In the genomic region with DNA sequence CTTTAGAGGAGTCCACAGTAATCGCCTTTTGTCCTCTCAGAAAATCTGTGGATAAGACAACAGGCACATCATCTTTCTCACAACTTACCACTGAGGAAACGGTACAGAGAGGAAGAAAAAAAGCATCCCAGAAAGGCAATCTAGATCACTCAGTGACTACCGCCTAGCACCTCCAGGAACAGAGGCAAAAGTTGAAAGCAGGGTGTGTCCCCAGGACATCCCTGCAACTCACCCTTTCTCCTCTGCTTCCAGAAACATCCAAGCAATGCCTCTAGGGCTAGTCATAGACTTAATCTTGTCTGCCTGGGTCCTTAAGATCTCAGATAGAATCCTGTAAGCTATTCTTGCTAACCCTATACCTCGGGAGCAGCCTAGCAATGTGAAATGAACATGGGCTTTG, we compare ENCODE assay signal across 2 cellular contexts.
TF ChIP-seq lines count a peak whose summit lies in the region.

No MANE protein-coding gene starts in this region.

TF ChIP-seq in HCT116, 20 proteins besides CTCF, POLR2A, EP300 and RAD21:
- TF ChIP-seq, protein P1, sequence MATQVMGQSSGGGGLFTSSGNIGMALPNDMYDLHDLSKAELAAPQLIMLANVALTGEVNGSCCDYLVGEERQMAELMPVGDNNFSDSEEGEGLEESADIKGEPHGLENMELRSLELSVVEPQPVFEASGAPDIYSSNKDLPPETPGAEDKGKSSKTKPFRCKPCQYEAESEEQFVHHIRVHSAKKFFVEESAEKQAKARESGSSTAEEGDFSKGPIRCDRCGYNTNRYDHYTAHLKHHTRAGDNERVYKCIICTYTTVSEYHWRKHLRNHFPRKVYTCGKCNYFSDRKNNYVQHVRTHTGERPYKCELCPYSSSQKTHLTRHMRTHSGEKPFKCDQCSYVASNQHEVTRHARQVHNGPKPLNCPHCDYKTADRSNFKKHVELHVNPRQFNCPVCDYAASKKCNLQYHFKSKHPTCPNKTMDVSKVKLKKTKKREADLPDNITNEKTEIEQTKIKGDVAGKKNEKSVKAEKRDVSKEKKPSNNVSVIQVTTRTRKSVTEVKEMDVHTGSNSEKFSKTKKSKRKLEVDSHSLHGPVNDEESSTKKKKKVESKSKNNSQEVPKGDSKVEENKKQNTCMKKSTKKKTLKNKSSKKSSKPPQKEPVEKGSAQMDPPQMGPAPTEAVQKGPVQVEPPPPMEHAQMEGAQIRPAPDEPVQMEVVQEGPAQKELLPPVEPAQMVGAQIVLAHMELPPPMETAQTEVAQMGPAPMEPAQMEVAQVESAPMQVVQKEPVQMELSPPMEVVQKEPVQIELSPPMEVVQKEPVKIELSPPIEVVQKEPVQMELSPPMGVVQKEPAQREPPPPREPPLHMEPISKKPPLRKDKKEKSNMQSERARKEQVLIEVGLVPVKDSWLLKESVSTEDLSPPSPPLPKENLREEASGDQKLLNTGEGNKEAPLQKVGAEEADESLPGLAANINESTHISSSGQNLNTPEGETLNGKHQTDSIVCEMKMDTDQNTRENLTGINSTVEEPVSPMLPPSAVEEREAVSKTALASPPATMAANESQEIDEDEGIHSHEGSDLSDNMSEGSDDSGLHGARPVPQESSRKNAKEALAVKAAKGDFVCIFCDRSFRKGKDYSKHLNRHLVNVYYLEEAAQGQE (IDR thresholded peaks at IDR 0.05; ENCODE audit: low read depth): no peak
- TF ChIP-seq ZNF274 (IDR thresholded peaks at IDR 0.05; ENCODE audit: low read depth, low read length) (no peak), JUND (IDR thresholded peaks at IDR 0.05) (no peak), SIN3A (IDR thresholded peaks at IDR 0.05; ENCODE audit: low read depth) (no peak), CEBPB (IDR thresholded peaks at IDR 0.05; ENCODE audit: low read depth) (no peak), TCF7L2 (IDR thresholded peaks at IDR 0.05; ENCODE audit: borderline replicate concordance, extremely low read depth, insufficient read depth, insufficient read length) (no peak), EZH2 (IDR thresholded peaks at IDR 0.05) (no peak), POLR2AphosphoS5 (IDR thresholded peaks at IDR 0.05; ENCODE audit: low read depth, low read length) (no peak), YY1 (IDR thresholded peaks at IDR 0.05; ENCODE audit: extremely low read depth, insufficient replicate concordance, low read depth, low read length) (no peak), EGR1 (IDR thresholded peaks at IDR 0.05; ENCODE audit: low read depth) (no peak), CBX3 (IDR thresholded peaks at IDR 0.05; ENCODE audit: low read depth) (no peak), ELF1 (IDR thresholded peaks at IDR 0.05; ENCODE audit: borderline replicate concordance, low read depth) (no peak), SP1 (IDR thresholded peaks at IDR 0.05; ENCODE audit: low read depth) (no peak), SRF (IDR thresholded peaks at IDR 0.05; ENCODE audit: low read depth) (no peak)
- TF ChIP-seq, protein P2, sequence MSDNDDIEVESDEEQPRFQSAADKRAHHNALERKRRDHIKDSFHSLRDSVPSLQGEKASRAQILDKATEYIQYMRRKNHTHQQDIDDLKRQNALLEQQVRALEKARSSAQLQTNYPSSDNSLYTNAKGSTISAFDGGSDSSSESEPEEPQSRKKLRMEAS (IDR thresholded peaks at IDR 0.05): no peak
- TF ChIP-seq, protein P3, sequence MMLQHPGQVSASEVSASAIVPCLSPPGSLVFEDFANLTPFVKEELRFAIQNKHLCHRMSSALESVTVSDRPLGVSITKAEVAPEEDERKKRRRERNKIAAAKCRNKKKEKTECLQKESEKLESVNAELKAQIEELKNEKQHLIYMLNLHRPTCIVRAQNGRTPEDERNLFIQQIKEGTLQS (IDR thresholded peaks at IDR 0.05): no peak

TF ChIP-seq in K562, 482 proteins besides CTCF, POLR2A, EP300 and RAD21:
- TF ChIP-seq ZNF583 (CRISPR knock-in tag; IDR thresholded peaks at IDR 0.05) (no peak), CREBBP (IDR thresholded peaks at IDR 0.05; ENCODE audit: low read depth, low read length) (no peak), SMAD4 (CRISPR knock-in tag; conservative IDR thresholded peaks at IDR 0.05) (no peak), EWSR1 (IDR thresholded peaks at IDR 0.05; ENCODE audit: borderline replicate concordance, low read depth, partially characterized antibody) (no peak), LARP7 (IDR thresholded peaks at IDR 0.05) (no peak), MEIS2 (IDR thresholded peaks at IDR 0.05; ENCODE audit: partially characterized antibody) (no peak), HSF4 (CRISPR knock-in tag; IDR thresholded peaks at IDR 0.05; ENCODE audit: borderline replicate concordance) (no peak), ZNF175 (CRISPR knock-in tag; IDR thresholded peaks at IDR 0.05; ENCODE audit: low read depth) (no peak), HCFC1 (IDR thresholded peaks at IDR 0.05; ENCODE audit: low read depth, low read length) (no peak), HOXB6 (CRISPR knock-in tag; IDR thresholded peaks at IDR 0.05; ENCODE audit: borderline replicate concordance) (no peak), KLF13 (tag; IDR thresholded peaks at IDR 0.05; ENCODE audit: borderline replicate concordance, low read depth) (no peak), ZNF282 (CRISPR knock-in tag; IDR thresholded peaks at IDR 0.05) (no peak), ZNF76 (CRISPR knock-in tag; IDR thresholded peaks at IDR 0.05; ENCODE audit: borderline replicate concordance) (no peak), RBM34 (IDR thresholded peaks at IDR 0.05; ENCODE audit: borderline replicate concordance, insufficient read depth, low read length) (no peak), HNRNPL (IDR thresholded peaks at IDR 0.05; ENCODE audit: low read depth, low read length) (no peak)
- TF ChIP-seq, protein P4, sequence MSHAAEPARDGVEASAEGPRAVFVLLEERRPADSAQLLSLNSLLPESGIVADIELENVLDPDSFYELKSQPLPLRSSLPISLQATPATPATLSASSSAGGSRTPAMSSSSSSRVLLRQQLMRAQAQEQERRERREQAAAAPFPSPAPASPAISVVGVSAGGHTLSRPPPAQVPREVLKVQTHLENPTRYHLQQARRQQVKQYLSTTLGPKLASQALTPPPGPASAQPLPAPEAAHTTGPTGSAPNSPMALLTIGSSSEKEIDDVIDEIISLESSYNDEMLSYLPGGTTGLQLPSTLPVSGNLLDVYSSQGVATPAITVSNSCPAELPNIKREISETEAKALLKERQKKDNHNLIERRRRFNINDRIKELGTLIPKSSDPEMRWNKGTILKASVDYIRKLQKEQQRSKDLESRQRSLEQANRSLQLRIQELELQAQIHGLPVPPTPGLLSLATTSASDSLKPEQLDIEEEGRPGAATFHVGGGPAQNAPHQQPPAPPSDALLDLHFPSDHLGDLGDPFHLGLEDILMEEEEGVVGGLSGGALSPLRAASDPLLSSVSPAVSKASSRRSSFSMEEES (CRISPR knock-in tag; IDR thresholded peaks at IDR 0.05): no peak
- TF ChIP-seq, protein P5, sequence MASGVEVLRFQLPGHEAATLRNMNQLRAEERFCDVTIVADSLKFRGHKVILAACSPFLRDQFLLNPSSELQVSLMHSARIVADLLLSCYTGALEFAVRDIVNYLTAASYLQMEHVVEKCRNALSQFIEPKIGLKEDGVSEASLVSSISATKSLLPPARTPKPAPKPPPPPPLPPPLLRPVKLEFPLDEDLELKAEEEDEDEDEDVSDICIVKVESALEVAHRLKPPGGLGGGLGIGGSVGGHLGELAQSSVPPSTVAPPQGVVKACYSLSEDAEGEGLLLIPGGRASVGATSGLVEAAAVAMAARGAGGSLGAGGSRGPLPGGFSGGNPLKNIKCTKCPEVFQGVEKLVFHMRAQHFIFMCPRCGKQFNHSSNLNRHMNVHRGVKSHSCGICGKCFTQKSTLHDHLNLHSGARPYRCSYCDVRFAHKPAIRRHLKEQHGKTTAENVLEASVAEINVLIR (CRISPR knock-in tag; IDR thresholded peaks at IDR 0.05): no peak
- TF ChIP-seq, protein P6, sequence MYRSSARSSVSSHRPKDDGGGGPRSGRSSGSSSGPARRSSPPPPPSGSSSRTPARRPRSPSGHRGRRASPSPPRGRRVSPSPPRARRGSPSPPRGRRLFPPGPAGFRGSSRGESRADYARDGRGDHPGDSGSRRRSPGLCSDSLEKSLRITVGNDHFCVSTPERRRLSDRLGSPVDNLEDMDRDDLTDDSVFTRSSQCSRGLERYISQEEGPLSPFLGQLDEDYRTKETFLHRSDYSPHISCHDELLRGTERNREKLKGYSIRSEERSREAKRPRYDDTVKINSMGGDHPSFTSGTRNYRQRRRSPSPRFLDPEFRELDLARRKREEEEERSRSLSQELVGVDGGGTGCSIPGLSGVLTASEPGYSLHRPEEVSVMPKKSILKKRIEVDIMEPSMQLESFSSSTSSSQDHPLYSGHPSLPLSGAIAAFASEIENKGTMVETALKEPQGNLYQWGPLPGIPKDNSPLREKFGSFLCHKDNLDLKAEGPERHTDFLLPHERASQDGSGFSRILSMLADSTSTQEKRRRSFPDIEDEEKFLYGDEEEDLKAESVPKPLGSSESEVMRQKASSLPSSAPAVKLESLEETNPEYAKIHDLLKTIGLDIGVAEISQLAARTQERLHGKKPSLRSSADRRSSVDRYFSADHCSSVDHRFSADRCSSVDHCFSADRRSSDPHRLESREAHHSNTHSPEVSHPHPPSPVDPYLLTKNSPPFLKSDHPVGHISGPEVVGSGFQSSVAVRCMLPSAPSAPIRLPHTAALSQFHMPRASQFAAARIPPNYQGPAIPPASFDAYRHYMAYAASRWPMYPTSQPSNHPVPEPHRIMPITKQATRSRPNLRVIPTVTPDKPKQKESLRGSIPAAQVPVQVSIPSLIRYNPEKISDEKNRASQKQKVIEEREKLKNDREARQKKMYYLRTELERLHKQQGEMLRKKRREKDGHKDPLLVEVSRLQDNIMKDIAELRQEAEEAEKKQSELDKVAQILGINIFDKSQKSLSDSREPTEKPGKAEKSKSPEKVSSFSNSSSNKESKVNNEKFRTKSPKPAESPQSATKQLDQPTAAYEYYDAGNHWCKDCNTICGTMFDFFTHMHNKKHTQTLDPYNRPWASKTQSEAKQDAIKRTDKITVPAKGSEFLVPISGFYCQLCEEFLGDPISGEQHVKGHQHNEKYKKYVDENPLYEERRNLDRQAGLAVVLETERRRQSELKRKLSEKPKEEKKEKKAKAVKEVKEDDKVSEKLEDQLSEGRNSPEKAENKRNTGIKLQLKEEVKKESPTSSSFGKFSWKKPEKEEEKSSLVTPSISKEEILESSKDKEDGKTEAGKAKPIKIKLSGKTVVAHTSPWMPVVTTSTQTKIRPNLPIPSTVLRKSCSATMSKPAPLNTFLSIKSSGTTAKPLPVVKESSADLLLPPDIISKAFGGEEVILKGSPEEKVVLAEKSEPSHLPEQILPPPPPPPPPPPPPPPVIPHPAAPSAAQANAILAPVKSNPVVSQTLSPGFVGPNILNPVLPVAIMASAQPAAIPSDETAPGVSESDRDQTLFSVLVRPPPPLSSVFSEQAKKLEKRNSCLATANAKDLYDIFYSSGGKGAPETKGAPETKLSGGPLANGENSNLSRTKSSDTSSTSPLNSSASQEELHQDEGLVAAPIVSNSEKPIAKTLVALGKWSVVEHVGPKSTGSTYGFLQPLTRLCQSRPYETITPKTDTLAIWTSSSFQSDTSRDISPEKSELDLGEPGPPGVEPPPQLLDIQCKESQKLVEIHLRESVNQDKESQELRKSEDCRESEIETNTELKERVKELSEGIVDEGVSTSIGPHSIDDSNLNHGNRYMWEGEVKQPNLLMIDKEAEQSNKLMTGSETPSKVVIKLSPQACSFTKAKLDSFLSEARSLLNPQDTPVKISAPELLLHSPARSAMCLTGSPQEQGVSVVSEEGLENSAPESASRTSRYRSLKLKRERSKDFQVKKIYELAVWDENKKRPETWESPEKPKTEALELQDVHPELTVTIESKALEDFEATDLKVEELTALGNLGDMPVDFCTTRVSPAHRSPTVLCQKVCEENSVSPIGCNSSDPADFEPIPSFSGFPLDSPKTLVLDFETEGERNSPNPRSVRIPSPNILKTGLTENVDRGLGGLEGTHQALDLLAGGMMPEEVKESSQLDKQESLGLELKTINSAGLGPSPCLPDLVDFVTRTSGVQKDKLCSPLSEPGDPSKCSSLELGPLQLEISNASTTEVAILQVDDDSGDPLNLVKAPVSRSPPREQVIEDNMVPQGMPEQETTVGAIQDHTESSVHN (IDR thresholded peaks at IDR 0.05; ENCODE audit: borderline replicate concordance in 1 of 2, low read depth in 1 of 2): no peak
- TF ChIP-seq, protein P7, sequence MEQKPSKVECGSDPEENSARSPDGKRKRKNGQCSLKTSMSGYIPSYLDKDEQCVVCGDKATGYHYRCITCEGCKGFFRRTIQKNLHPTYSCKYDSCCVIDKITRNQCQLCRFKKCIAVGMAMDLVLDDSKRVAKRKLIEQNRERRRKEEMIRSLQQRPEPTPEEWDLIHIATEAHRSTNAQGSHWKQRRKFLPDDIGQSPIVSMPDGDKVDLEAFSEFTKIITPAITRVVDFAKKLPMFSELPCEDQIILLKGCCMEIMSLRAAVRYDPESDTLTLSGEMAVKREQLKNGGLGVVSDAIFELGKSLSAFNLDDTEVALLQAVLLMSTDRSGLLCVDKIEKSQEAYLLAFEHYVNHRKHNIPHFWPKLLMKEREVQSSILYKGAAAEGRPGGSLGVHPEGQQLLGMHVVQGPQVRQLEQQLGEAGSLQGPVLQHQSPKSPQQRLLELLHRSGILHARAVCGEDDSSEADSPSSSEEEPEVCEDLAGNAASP (IDR thresholded peaks at IDR 0.05): no peak
- TF ChIP-seq, protein P1 (CRISPR knock-in tag; IDR thresholded peaks at IDR 0.05; ENCODE audit: low read depth): no peak
